In genomic region chr7:120783273-120783672, GRCh38 we compare ENCODE assay signal across 2 cellular contexts.
TF ChIP-seq lines count a peak whose summit lies in the region.

No MANE protein-coding gene starts in this region.

TF ChIP-seq in GM23338, 12 proteins besides CTCF, POLR2A, EP300 and RAD21 (continued from another document):
- TF ChIP-seq, protein P1, sequence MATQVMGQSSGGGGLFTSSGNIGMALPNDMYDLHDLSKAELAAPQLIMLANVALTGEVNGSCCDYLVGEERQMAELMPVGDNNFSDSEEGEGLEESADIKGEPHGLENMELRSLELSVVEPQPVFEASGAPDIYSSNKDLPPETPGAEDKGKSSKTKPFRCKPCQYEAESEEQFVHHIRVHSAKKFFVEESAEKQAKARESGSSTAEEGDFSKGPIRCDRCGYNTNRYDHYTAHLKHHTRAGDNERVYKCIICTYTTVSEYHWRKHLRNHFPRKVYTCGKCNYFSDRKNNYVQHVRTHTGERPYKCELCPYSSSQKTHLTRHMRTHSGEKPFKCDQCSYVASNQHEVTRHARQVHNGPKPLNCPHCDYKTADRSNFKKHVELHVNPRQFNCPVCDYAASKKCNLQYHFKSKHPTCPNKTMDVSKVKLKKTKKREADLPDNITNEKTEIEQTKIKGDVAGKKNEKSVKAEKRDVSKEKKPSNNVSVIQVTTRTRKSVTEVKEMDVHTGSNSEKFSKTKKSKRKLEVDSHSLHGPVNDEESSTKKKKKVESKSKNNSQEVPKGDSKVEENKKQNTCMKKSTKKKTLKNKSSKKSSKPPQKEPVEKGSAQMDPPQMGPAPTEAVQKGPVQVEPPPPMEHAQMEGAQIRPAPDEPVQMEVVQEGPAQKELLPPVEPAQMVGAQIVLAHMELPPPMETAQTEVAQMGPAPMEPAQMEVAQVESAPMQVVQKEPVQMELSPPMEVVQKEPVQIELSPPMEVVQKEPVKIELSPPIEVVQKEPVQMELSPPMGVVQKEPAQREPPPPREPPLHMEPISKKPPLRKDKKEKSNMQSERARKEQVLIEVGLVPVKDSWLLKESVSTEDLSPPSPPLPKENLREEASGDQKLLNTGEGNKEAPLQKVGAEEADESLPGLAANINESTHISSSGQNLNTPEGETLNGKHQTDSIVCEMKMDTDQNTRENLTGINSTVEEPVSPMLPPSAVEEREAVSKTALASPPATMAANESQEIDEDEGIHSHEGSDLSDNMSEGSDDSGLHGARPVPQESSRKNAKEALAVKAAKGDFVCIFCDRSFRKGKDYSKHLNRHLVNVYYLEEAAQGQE (IDR thresholded peaks at IDR 0.05; ENCODE audit: unreplicated experiment), result no peak
- no peak for TF ChIP-seq ZNF114 (CRISPR knock-in tag; IDR thresholded peaks at IDR 0.05)
- TF ChIP-seq NANOG (IDR thresholded peaks at IDR 0.05; ENCODE audit: borderline replicate concordance), result no peak

TF ChIP-seq in WTC11, 78 proteins besides CTCF, POLR2A, EP300 and RAD21 (continued from another document):
- TF ChIP-seq, protein P2, sequence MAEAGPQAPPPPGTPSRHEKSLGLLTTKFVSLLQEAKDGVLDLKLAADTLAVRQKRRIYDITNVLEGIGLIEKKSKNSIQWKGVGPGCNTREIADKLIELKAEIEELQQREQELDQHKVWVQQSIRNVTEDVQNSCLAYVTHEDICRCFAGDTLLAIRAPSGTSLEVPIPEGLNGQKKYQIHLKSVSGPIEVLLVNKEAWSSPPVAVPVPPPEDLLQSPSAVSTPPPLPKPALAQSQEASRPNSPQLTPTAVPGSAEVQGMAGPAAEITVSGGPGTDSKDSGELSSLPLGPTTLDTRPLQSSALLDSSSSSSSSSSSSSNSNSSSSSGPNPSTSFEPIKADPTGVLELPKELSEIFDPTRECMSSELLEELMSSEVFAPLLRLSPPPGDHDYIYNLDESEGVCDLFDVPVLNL (CRISPR knock-in tag; IDR thresholded peaks at IDR 0.05; ENCODE audit: borderline replicate concordance, low read depth), result no peak
- TF ChIP-seq, protein P3, sequence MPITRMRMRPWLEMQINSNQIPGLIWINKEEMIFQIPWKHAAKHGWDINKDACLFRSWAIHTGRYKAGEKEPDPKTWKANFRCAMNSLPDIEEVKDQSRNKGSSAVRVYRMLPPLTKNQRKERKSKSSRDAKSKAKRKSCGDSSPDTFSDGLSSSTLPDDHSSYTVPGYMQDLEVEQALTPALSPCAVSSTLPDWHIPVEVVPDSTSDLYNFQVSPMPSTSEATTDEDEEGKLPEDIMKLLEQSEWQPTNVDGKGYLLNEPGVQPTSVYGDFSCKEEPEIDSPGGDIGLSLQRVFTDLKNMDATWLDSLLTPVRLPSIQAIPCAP (CRISPR knock-in tag; IDR thresholded peaks at IDR 0.05), result no peak
- TF ChIP-seq CBFB (CRISPR knock-in tag; IDR thresholded peaks at IDR 0.05; ENCODE audit: low read depth) (no peak), OVOL2 (CRISPR knock-in tag; IDR thresholded peaks at IDR 0.05; ENCODE audit: borderline replicate concordance) (no peak), ZNF138 (CRISPR knock-in tag; conservative IDR thresholded peaks at IDR 0.05) (no peak), CDX4 (CRISPR knock-in tag; IDR thresholded peaks at IDR 0.05; ENCODE audit: borderline replicate concordance) (no peak)
TF ChIP-seq in WTC11: peak in this region for 0.
